8 cellular contexts compared by ENCODE assay signal in genomic region chr18:50194623-50195532, GRCh38. TPM values are rescaled to one million over a fixed set of nuclear protein-coding genes. Genes with fewer than 3 reads are reported as not detected.
DNase-seq lines count a peak whose midpoint lies in the region; ATAC-seq and TF ChIP-seq lines count a peak whose summit lies in the region.

Gene MYO5B (minus strand): TSS chr18:50195147. CDS start chr18:50194793, 354 bp downstream.

- no peaks in the 10 kb centered on the region for H3F3A ChIP-seq in neural progenitor cell (ENCODE audit: low read depth)

- H4K20me1 ChIP-seq in neural progenitor cell (ENCODE audit: low read depth), result peaks cover 23% of the 10 kb centered on the region

- CTCF ChIA-PET in activated CD8-positive, alpha-beta T cell treated with anti-CD3 and anti-CD28 coated beads, Interleukin-2, amount 10 ng/mL, durations not matched to agents 7 days and 5 days (lab: Charles Lee), result interaction anchor here (0.8 to 4.0 kb wide), 5 partner anchors 8 to 251 kb away, joined by 3 to 24 read pairs (median 7); no protein-coding TSS in a partner anchor

- peak; percentile 88 for DNase-seq in GM13977 (ENCODE audit: low spot score)
- DNase-seq in NCI-H2029 (lab: John Stamatoyannopoulos, UW), result peak; percentile 67
- DNase-seq in activated CD8-positive, alpha-beta T cell treated with anti-CD3 and anti-CD28 coated beads, Interleukin-2, amount 10 ng/mL, durations not matched to agents 7 days and 5 days, result peak; percentile 48
- DNase-seq in epithelial cell of prostate (ENCODE audit: low read depth, low spot score), result peak; percentile 58
- DNase-seq in neural progenitor cell (ENCODE audit: low spot score), result peak; percentile 92
- no peak for DNase-seq in tibial nerve (ENCODE audit: low spot score in 2 of 2)
- DNase-seq in Ammon's horn (ENCODE audit: low spot score), result no peak

- POLR2A ChIA-PET in activated CD8-positive, alpha-beta T cell treated with anti-CD3 and anti-CD28 coated beads, Interleukin-2, amount 10 ng/mL, durations not matched to agents 7 days and 5 days (lab: Charles Lee), result interaction anchor here (1.0 kb wide), 1 partner anchor 48 kb away, joined by 3 read pairs; no protein-coding TSS in a partner anchor

- no peak within 1 kb of the TSS for H3K27ac Mint-ChIP-seq in activated CD8-positive, alpha-beta T cell treated with anti-CD3 and anti-CD28 coated beads, Interleukin-2, amount 10 ng/mL, durations not matched to agents 7 days and 5 days
- no peak within 1 kb of the TSS for H3K27ac Mint-ChIP-seq in neural progenitor cell

- no peaks in the 10 kb centered on the region for H3K9me3 Mint-ChIP-seq in activated CD8-positive, alpha-beta T cell treated with anti-CD3 and anti-CD28 coated beads, Interleukin-2, amount 10 ng/mL, durations not matched to agents 7 days and 5 days (ENCODE audit: insufficient read depth)
- peaks cover 2% of the 10 kb centered on the region for H3K9me3 Mint-ChIP-seq in neural progenitor cell

- H3K79me2 ChIP-seq in neural progenitor cell (ENCODE audit: low read depth), result no peaks in the 10 kb centered on the region

- H3K27me3 Mint-ChIP-seq in activated CD8-positive, alpha-beta T cell treated with anti-CD3 and anti-CD28 coated beads, Interleukin-2, amount 10 ng/mL, durations not matched to agents 7 days and 5 days (ENCODE audit: low read depth), result peaks cover 63% of the 10 kb centered on the region
- H3K27me3 Mint-ChIP-seq in neural progenitor cell (ENCODE audit: insufficient read depth, low read depth), result peaks cover 43% of the 10 kb centered on the region

- H3K27ac ChIP-seq in epithelial cell of prostate (peak within 1 kb of the TSS; percentile 70), neural progenitor cell (no peak within 1 kb of the TSS), tibial nerve (peak within 1 kb of the TSS in 2 of 4 donors; percentile 18 to 84)

- peak within 1 kb of the TSS; percentile 80 for H3K4me3 ChIP-seq in neural progenitor cell
- peak within 1 kb of the TSS; percentile 39 to 64 (median 46) for H3K4me3 ChIP-seq in tibial nerve

- peak in 1 of 2 donors; percentile 25 for TF ChIP-seq POLR2A in tibial nerve (IDR thresholded peaks at IDR 0.05)

- H3K27me3 ChIP-seq in neural progenitor cell (peaks cover 84% of the 10 kb centered on the region), tibial nerve (peaks cover 0 to 56% of the 10 kb centered on the region in 2 donors)

- H3K36me3 ChIP-seq in neural progenitor cell, result no peaks in the 10 kb centered on the region
- no peaks in the 10 kb centered on the region for H3K36me3 ChIP-seq in tibial nerve

- no peaks in the 10 kb centered on the region for H3K36me3 Mint-ChIP-seq in activated CD8-positive, alpha-beta T cell treated with anti-CD3 and anti-CD28 coated beads, Interleukin-2, amount 10 ng/mL, durations not matched to agents 7 days and 5 days (ENCODE audit: low read depth)
- no peaks in the 10 kb centered on the region for H3K36me3 Mint-ChIP-seq in neural progenitor cell

- TF ChIP-seq EP300 in tibial nerve (IDR thresholded peaks at IDR 0.05), result no peak

- H3K4me1 ChIP-seq in neural progenitor cell (peaks cover 14% of the 10 kb centered on the region), tibial nerve (peaks cover 0 to 24% (median 3%) of the 10 kb centered on the region in 4 donors)

- in situ Hi-C loops in GM13977 (cut with MboI; ENCODE audit: low pct_unique_long_range_greater_than_20kb, low sequenced_read_pairs, unreplicated experiment), result no loop called here

- H3K9ac ChIP-seq in neural progenitor cell, result no peak within 1 kb of the TSS

- H3K4me1 Mint-ChIP-seq in activated CD8-positive, alpha-beta T cell treated with anti-CD3 and anti-CD28 coated beads, Interleukin-2, amount 10 ng/mL, durations not matched to agents 7 days and 5 days (ENCODE audit: low read depth), result peaks cover 6% of the 10 kb centered on the region
- peaks cover 9% of the 10 kb centered on the region for H3K4me1 Mint-ChIP-seq in neural progenitor cell

- ATAC-seq in HG02588 (IDR thresholded peaks at IDR 0.05; ENCODE audit: unreplicated experiment), result peak; percentile 83
- ATAC-seq in activated CD8-positive, alpha-beta T cell treated with anti-CD3 and anti-CD28 coated beads, Interleukin-2, amount 10 ng/mL, durations not matched to agents 7 days and 5 days, result peak; percentile 92

- 2 to 3% methylated on average over 41 to 51 of the region's 115 CpGs for WGBS in tibial nerve, 2 donors

- peak within 1 kb of the TSS; percentile 29 for H3K4me3 Mint-ChIP-seq in activated CD8-positive, alpha-beta T cell treated with anti-CD3 and anti-CD28 coated beads, Interleukin-2, amount 10 ng/mL, durations not matched to agents 7 days and 5 days
- peak within 1 kb of the TSS; percentile 79 for H3K4me3 Mint-ChIP-seq in neural progenitor cell

- H3K9me3 ChIP-seq in neural progenitor cell (ENCODE audit: low read depth), result no peaks in the 10 kb centered on the region
- H3K9me3 ChIP-seq in tibial nerve, result no peaks in the 10 kb centered on the region

- peak within 1 kb of the TSS; percentile 98 for H3K4me2 ChIP-seq in neural progenitor cell

- peak; percentile 78 for TF ChIP-seq CTCF in GM13977 (IDR thresholded peaks at IDR 0.05; ENCODE audit: extremely low read depth, insufficient read depth, missing control alignments)
- peak; percentile 60 for TF ChIP-seq CTCF in neural progenitor cell (IDR thresholded peaks at IDR 0.05)
- TF ChIP-seq CTCF in tibial nerve (IDR thresholded peaks at IDR 0.05), result peak; percentile 14 to 62 (median 40)

- peak within 1 kb of the TSS; percentile 98 for H2AFZ ChIP-seq in neural progenitor cell (replicated peaks)

RNA-seq across cellular contexts. Expression of gene MYO5B, which starts in this region (rescaled TPM):
- not detected for total RNA-seq in activated CD8-positive, alpha-beta T cell treated with anti-CD3 and anti-CD28 coated beads, Interleukin-2, amount 10 ng/mL, durations not matched to agents 7 days and 5 days
- total RNA-seq in neural progenitor cell (ENCODE audit: low replicate concordance), result 5.0 and 6.7 TPM in 2 replicates
- 10 to 100 TPM in 2 of 4 donors, 1 to 10 TPM in 2; 6.3 to 35.2 (median 10.2) TPM for total RNA-seq in tibial nerve

Comparison
In these comparisons a context has a peak if more than half of its experiments do, and no peak if none do; other contexts are left out.
1. Peak in DNase-seq and ATAC-seq in activated CD8-positive, alpha-beta T cell treated with anti-CD3 and anti-CD28 coated beads, Interleukin-2, amount 10 ng/mL, durations not matched to agents 7 days and 5 days; RNA of the gene not detected or under 1 TPM.
2. DNase-seq: peak in GM13977 (single experiment), NCI-H2029 (single experiment), epithelial cell of prostate (single experiment) and neural progenitor cell (single experiment); none in tibial nerve (0 of 2) and Ammon's horn (single experiment).
3. Peak in every context shown above with its lines, with median percentiles within 50 percentile points of each other: CTCF ChIP-seq.